Comparison of ENCODE assay signal across 13 cellular contexts in genomic region chr14:89388853-89389252, GRCh38. TPM values are rescaled to one million over a fixed set of nuclear protein-coding genes. Genes with fewer than 3 reads are reported as not detected.
DNase-seq lines count a peak whose midpoint lies in the region; ATAC-seq and TF ChIP-seq lines count a peak whose summit lies in the region.
"Had no signal": no experiment of that assay in that cellular context is flagged by ENCODE, and none has a peak within 500 bp of the region (broad histone marks: within the 10 kb centered on the region; RNA-seq: fewer than 3 reads in every experiment).

No MANE protein-coding gene starts in this region.

- no peaks in the 10 kb centered on the region for H3K27me3 ChIP-seq in right lobe of liver
- H3K27me3 ChIP-seq: BLaER1 treated with 17β-estradiol and CSF1 and Interleukin-3, amounts not matched to agents 10 nM and 100 nM had no signal

- H3K27ac ChIP-seq in right lobe of liver: no peak overlapping the region

- peaks cover 6% of the 10 kb centered on the region for H3K9me3 Mint-ChIP-seq in dendritic cell treated with granulocyte-macrophage colony-stimulating factor and Interleukin-4, amounts not matched to agents 40 ng/mL and 50 ng/mL, for 4 days
- H3K9me3 Mint-ChIP-seq: activated naive CD8-positive, alpha-beta T cell treated with anti-CD3 and anti-CD28 coated beads, Interleukin-2, amount 10 ng/mL, durations not matched to agents 7 days and 5 days had no signal

- no peaks in the 10 kb centered on the region for H3K9me3 ChIP-seq in right lobe of liver
- H3K9me3 ChIP-seq: BLaER1 treated with 17β-estradiol and CSF1 and Interleukin-3, amounts not matched to agents 10 nM and 100 nM; mucosa of descending colon had no signal

- H3K4me1 Mint-ChIP-seq in dendritic cell treated with granulocyte-macrophage colony-stimulating factor and Interleukin-4, amounts not matched to agents 40 ng/mL and 50 ng/mL, for 4 days (ENCODE audit: low read depth): peaks cover 56% of the 10 kb centered on the region

- TF ChIP-seq POLR2A in right lobe of liver (IDR thresholded peaks at IDR 0.05): no peak

- TF ChIP-seq CTCF in AG09319 (IDR thresholded peaks at IDR 0.05; ENCODE audit: low read depth, low read length): peak; percentile 22
- TF ChIP-seq CTCF in right lobe of liver (IDR thresholded peaks at IDR 0.05): peak in 3 of 4 donors; percentile 9 to 24 (median 11)

- peaks cover 42% of the 10 kb centered on the region for H3K36me3 Mint-ChIP-seq in dendritic cell treated with granulocyte-macrophage colony-stimulating factor and Interleukin-4, amounts not matched to agents 40 ng/mL and 50 ng/mL, for 4 days (ENCODE audit: low read depth)

- WGBS in right lobe of liver (ENCODE audit: insufficient coverage, low coverage, low lambda C conversion rate, missing lambda C conversion rate): 59% methylated on average over 4 of the region's 5 CpGs

- DNase-seq in AG09319 (ENCODE audit: extremely low read depth, low read depth): no peak
- DNase-seq in right lobe of liver: no peak
- DNase-seq in LoVo (ENCODE audit: low spot score): no peak
- no peak for DNase-seq in cerebellum (ENCODE audit: low spot score)
- DNase-seq: activated naive CD8-positive, alpha-beta T cell treated with anti-CD3 and anti-CD28 coated beads, Interleukin-2, amount 10 ng/mL, durations not matched to agents 7 days and 5 days; effector CD8-positive, alpha-beta T cell; mucosa of descending colon; NCI-H2081 treated with DMSO at 0.1 percent for 48 hours had no signal

- TF ChIP-seq RAD21 in Ishikawa (IDR thresholded peaks at IDR 0.05; ENCODE audit: low read depth): peak; percentile 11; the same call in 1 of the 2 replicates

- H3K27ac Mint-ChIP-seq in dendritic cell treated with granulocyte-macrophage colony-stimulating factor and Interleukin-4, amounts not matched to agents 40 ng/mL and 50 ng/mL, for 4 days: peak overlapping the region; percentile 67

- intact Hi-C loops in dendritic cell treated with granulocyte-macrophage colony-stimulating factor and Interleukin-4, amounts not matched to agents 40 ng/mL and 50 ng/mL, for 4 days (cut with micrococcal nuclease): no loop called here
- intact Hi-C loops in right lobe of liver (cut with DNase I): no loop called here

- no peak overlapping the region for H3K4me3 Mint-ChIP-seq in dendritic cell treated with granulocyte-macrophage colony-stimulating factor and Interleukin-4, amounts not matched to agents 40 ng/mL and 50 ng/mL, for 4 days
- H3K4me3 Mint-ChIP-seq: activated naive CD8-positive, alpha-beta T cell treated with anti-CD3 and anti-CD28 coated beads, Interleukin-2, amount 10 ng/mL, durations not matched to agents 7 days and 5 days had no signal

- no peak overlapping the region for H3K4me3 ChIP-seq in right lobe of liver
- H3K4me3 ChIP-seq: BLaER1 treated with 17β-estradiol and CSF1 and Interleukin-3, amounts not matched to agents 10 nM and 100 nM; mucosa of descending colon had no signal

- no peaks in the 10 kb centered on the region for H3K36me3 ChIP-seq in right lobe of liver

- H3K4me1 ChIP-seq in right lobe of liver: peaks cover 0 to 21% (median 0%) of the 10 kb centered on the region in 4 donors

- no peaks in the 10 kb centered on the region for H3K27me3 Mint-ChIP-seq in dendritic cell treated with granulocyte-macrophage colony-stimulating factor and Interleukin-4, amounts not matched to agents 40 ng/mL and 50 ng/mL, for 4 days
- H3K27me3 Mint-ChIP-seq: activated naive CD8-positive, alpha-beta T cell treated with anti-CD3 and anti-CD28 coated beads, Interleukin-2, amount 10 ng/mL, durations not matched to agents 7 days and 5 days had no signal

- TF ChIP-seq EP300 in Ishikawa (IDR thresholded peaks at IDR 0.05; ENCODE audit: borderline replicate concordance): no peak

- ATAC-seq in right lobe of liver: peak in 3 of 4 donors; percentile 40 to 50 (median 42)
- no peak for ATAC-seq in HG02571 (IDR thresholded peaks at IDR 0.05; ENCODE audit: unreplicated experiment)
- no peak for ATAC-seq in HG03565 (IDR thresholded peaks at IDR 0.05; ENCODE audit: unreplicated experiment)
- ATAC-seq: mucosa of descending colon had no signal

TF ChIP-seq in Ishikawa, 13 proteins besides CTCF, POLR2A, EP300 and RAD21:
- TF ChIP-seq MAX (IDR thresholded peaks at IDR 0.05) (no peak), TEAD4 (IDR thresholded peaks at IDR 0.05) (no peak), CEBPB (IDR thresholded peaks at IDR 0.05) (no peak), REST (IDR thresholded peaks at IDR 0.05; ENCODE audit: low read depth) (no peak), TAF1 (IDR thresholded peaks at IDR 0.05; ENCODE audit: low read depth) (no peak), EGR1 (IDR thresholded peaks at IDR 0.05) (no peak), YY1 (IDR thresholded peaks at IDR 0.05; ENCODE audit: low read depth) (no peak), TCF12 (IDR thresholded peaks at IDR 0.05; ENCODE audit: low read depth) (no peak)

RNA-seq across cellular contexts. Expression of gene FOXN3, which starts 28.2 kb away (rescaled TPM):
- total RNA-seq in right lobe of liver (10 to 100 TPM; 41.5 to 74.2 (median 55.8) TPM), cerebellum (57.6 TPM)

Comparison
In these comparisons a context has a peak if more than half of its experiments do, and no peak if none do; other contexts are left out.
1. ATAC-seq: peak in right lobe of liver (3 of 4); none in HG02571 (single experiment) and HG03565 (single experiment).